1 cellular context compared by ENCODE assay signal in genomic region chrX:41333994-41334865, GRCh38.
A peak's percentile ranks its signal among the peaks of the same experiment; 100 is the strongest.
TF ChIP-seq lines count a peak whose summit lies in the region.

Gene DDX3X (plus strand): TSS chrX:41334162. CDS start chrX:41334253, 91 bp downstream.

TF ChIP-seq in HepG2, 621 proteins besides CTCF, POLR2A, EP300 and RAD21 (continued from another document and continues in another):
- TF ChIP-seq KLF15 (CRISPR knock-in tag; IDR thresholded peaks at IDR 0.05; ENCODE audit: borderline replicate concordance) = no peak
- TF ChIP-seq, protein P1, sequence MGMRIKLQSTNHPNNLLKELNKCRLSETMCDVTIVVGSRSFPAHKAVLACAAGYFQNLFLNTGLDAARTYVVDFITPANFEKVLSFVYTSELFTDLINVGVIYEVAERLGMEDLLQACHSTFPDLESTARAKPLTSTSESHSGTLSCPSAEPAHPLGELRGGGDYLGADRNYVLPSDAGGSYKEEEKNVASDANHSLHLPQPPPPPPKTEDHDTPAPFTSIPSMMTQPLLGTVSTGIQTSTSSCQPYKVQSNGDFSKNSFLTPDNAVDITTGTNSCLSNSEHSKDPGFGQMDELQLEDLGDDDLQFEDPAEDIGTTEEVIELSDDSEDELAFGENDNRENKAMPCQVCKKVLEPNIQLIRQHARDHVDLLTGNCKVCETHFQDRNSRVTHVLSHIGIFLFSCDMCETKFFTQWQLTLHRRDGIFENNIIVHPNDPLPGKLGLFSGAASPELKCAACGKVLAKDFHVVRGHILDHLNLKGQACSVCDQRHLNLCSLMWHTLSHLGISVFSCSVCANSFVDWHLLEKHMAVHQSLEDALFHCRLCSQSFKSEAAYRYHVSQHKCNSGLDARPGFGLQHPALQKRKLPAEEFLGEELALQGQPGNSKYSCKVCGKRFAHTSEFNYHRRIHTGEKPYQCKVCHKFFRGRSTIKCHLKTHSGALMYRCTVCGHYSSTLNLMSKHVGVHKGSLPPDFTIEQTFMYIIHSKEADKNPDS (CRISPR knock-in tag; IDR thresholded peaks at IDR 0.05) = no peak
- TF ChIP-seq ZNF383 (CRISPR knock-in tag; IDR thresholded peaks at IDR 0.05; ENCODE audit: borderline replicate concordance) = no peak
- TF ChIP-seq, protein P2, sequence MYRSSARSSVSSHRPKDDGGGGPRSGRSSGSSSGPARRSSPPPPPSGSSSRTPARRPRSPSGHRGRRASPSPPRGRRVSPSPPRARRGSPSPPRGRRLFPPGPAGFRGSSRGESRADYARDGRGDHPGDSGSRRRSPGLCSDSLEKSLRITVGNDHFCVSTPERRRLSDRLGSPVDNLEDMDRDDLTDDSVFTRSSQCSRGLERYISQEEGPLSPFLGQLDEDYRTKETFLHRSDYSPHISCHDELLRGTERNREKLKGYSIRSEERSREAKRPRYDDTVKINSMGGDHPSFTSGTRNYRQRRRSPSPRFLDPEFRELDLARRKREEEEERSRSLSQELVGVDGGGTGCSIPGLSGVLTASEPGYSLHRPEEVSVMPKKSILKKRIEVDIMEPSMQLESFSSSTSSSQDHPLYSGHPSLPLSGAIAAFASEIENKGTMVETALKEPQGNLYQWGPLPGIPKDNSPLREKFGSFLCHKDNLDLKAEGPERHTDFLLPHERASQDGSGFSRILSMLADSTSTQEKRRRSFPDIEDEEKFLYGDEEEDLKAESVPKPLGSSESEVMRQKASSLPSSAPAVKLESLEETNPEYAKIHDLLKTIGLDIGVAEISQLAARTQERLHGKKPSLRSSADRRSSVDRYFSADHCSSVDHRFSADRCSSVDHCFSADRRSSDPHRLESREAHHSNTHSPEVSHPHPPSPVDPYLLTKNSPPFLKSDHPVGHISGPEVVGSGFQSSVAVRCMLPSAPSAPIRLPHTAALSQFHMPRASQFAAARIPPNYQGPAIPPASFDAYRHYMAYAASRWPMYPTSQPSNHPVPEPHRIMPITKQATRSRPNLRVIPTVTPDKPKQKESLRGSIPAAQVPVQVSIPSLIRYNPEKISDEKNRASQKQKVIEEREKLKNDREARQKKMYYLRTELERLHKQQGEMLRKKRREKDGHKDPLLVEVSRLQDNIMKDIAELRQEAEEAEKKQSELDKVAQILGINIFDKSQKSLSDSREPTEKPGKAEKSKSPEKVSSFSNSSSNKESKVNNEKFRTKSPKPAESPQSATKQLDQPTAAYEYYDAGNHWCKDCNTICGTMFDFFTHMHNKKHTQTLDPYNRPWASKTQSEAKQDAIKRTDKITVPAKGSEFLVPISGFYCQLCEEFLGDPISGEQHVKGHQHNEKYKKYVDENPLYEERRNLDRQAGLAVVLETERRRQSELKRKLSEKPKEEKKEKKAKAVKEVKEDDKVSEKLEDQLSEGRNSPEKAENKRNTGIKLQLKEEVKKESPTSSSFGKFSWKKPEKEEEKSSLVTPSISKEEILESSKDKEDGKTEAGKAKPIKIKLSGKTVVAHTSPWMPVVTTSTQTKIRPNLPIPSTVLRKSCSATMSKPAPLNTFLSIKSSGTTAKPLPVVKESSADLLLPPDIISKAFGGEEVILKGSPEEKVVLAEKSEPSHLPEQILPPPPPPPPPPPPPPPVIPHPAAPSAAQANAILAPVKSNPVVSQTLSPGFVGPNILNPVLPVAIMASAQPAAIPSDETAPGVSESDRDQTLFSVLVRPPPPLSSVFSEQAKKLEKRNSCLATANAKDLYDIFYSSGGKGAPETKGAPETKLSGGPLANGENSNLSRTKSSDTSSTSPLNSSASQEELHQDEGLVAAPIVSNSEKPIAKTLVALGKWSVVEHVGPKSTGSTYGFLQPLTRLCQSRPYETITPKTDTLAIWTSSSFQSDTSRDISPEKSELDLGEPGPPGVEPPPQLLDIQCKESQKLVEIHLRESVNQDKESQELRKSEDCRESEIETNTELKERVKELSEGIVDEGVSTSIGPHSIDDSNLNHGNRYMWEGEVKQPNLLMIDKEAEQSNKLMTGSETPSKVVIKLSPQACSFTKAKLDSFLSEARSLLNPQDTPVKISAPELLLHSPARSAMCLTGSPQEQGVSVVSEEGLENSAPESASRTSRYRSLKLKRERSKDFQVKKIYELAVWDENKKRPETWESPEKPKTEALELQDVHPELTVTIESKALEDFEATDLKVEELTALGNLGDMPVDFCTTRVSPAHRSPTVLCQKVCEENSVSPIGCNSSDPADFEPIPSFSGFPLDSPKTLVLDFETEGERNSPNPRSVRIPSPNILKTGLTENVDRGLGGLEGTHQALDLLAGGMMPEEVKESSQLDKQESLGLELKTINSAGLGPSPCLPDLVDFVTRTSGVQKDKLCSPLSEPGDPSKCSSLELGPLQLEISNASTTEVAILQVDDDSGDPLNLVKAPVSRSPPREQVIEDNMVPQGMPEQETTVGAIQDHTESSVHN (CRISPR knock-in tag; IDR thresholded peaks at IDR 0.05) = no peak
- no peak for TF ChIP-seq ZBTB4 (CRISPR knock-in tag; IDR thresholded peaks at IDR 0.05; ENCODE audit: borderline replicate concordance)
- no peak for TF ChIP-seq TIGD3 (CRISPR knock-in tag; IDR thresholded peaks at IDR 0.05; ENCODE audit: borderline replicate concordance)
- no peak for TF ChIP-seq ZFP36L1 (CRISPR knock-in tag; IDR thresholded peaks at IDR 0.05)
- no peak for TF ChIP-seq GZF1 (CRISPR knock-in tag; IDR thresholded peaks at IDR 0.05)
- TF ChIP-seq, protein P3, sequence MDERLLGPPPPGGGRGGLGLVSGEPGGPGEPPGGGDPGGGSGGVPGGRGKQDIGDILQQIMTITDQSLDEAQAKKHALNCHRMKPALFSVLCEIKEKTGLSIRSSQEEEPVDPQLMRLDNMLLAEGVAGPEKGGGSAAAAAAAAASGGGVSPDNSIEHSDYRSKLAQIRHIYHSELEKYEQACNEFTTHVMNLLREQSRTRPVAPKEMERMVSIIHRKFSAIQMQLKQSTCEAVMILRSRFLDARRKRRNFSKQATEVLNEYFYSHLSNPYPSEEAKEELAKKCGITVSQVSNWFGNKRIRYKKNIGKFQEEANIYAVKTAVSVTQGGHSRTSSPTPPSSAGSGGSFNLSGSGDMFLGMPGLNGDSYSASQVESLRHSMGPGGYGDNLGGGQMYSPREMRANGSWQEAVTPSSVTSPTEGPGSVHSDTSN (CRISPR knock-in tag; IDR thresholded peaks at IDR 0.05) = no peak
- TF ChIP-seq POGK (CRISPR knock-in tag; conservative IDR thresholded peaks at IDR 0.05) = 0 out of 2 replicates have a peak, but pooled peaks have one; percentile 20
- TF ChIP-seq KAT8 (CRISPR knock-in tag; IDR thresholded peaks at IDR 0.05) = no peak; the same call in 1 of the 2 replicates
- no peak for TF ChIP-seq NFIC (IDR thresholded peaks at IDR 0.05; ENCODE audit: low read length)
- TF ChIP-seq AGO2 (optimal IDR thresholded peaks at IDR 0.05; ENCODE audit: low read depth, low read length) = peak; percentile 97
- no peak for TF ChIP-seq U2AF2 (IDR thresholded peaks at IDR 0.05; ENCODE audit: low read depth, low read length)
- no peak for TF ChIP-seq CREB3 (CRISPR knock-in tag; IDR thresholded peaks at IDR 0.05)
- TF ChIP-seq HNF4G (IDR thresholded peaks at IDR 0.05; ENCODE audit: borderline replicate concordance, low read depth, low read length) = no peak
- no peak for TF ChIP-seq HNF4G (CRISPR knock-in tag; IDR thresholded peaks at IDR 0.05; ENCODE audit: borderline replicate concordance, low read depth)
- no peak for TF ChIP-seq PHF21A (CRISPR knock-in tag; IDR thresholded peaks at IDR 0.05)
- no peak for TF ChIP-seq BRF2 (CRISPR knock-in tag; IDR thresholded peaks at IDR 0.05)
- no peak for TF ChIP-seq NR2C2 (CRISPR knock-in tag; IDR thresholded peaks at IDR 0.05; ENCODE audit: borderline replicate concordance)
- TF ChIP-seq, protein P4, sequence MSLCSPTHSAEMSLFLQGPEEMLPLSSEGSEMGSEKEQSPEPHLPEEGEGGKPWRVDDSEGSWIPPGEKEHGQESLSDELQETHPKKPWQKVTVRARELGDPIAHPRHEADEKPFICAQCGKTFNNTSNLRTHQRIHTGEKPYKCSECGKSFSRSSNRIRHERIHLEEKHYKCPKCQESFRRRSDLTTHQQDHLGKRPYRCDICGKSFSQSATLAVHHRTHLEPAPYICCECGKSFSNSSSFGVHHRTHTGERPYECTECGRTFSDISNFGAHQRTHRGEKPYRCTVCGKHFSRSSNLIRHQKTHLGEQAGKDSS (CRISPR knock-in tag; IDR thresholded peaks at IDR 0.05; ENCODE audit: borderline replicate concordance, low read depth) = no peak
- TF ChIP-seq, protein P5, sequence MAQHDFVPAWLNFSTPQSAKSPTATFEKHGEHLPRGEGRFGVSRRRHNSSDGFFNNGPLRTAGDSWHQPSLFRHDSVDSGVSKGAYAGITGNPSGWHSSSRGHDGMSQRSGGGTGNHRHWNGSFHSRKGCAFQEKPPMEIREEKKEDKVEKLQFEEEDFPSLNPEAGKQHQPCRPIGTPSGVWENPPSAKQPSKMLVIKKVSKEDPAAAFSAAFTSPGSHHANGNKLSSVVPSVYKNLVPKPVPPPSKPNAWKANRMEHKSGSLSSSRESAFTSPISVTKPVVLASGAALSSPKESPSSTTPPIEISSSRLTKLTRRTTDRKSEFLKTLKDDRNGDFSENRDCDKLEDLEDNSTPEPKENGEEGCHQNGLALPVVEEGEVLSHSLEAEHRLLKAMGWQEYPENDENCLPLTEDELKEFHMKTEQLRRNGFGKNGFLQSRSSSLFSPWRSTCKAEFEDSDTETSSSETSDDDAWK (CRISPR knock-in tag; IDR thresholded peaks at IDR 0.05) = no peak
- TF ChIP-seq, protein P6, sequence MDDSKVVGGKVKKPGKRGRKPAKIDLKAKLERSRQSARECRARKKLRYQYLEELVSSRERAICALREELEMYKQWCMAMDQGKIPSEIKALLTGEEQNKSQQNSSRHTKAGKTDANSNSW (CRISPR knock-in tag; IDR thresholded peaks at IDR 0.05; ENCODE audit: borderline replicate concordance) = no peak
